In the genomic region with DNA sequence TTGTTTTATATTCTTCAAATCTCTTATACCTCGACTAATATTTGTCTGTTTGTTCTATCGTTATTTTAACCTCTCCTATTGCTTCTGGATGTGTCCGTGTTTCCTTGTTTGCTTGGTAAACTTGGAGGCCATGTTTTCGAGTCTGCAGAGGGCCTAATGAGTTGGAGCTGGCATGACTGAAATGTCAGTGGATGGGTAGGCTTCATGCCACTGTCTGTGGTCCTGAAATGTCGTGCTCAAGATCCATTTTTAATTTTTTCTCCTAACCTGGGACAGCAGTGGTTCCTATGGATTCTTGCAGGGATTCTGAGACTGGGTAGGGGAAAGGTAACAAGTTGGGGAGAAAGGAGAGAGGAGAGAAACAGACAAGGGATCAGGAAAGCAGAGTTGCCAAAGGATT, we compare ENCODE assay signal across 18 cellular contexts. TPM values are rescaled to one million over a fixed set of nuclear protein-coding genes. Genes with fewer than 3 reads are reported as not detected.
DNase-seq lines count a peak whose midpoint lies in the region; FAIRE-seq lines count a peak whose summit lies in the region.
"Had no signal": no experiment of that assay in that cellular context is flagged by ENCODE, and none has a peak within 500 bp of the region (broad histone marks: within the 10 kb centered on the region; RNA-seq: fewer than 3 reads in every experiment).

No MANE protein-coding gene starts in this region.

- H3K4me1 Mint-ChIP-seq in activated T-helper 2 cell treated with anti-CD3 and anti-CD28 coated beads, Interferon-gamma antibody, Interleukin-2, Interleukin-4, amounts not matched to agents 10 μg/mL and 5 μg/mL and 100 μg/mL, durations not matched to agents 14 hours and 24 hours and 36 hours (ENCODE audit: low read depth): no peaks in the 10 kb centered on the region
- H3K4me1 Mint-ChIP-seq: nephron had no signal

- DNase-seq in EH (ENCODE audit: low read depth) (peak; percentile 25), NCI-H460 (ENCODE audit: extremely low read depth, low read depth) (peak; percentile 1), T47D (ENCODE audit: low read depth in 1 of 2, low spot score in 1 of 2) (peak; percentile 37 to 87), iPS-NIHi7 (ENCODE audit: extremely low spot score) (peak; percentile 32), cerebellum (ENCODE audit: low spot score) (no peak), NOMO-1 treated with dmso at 0.1 percent for 144 hours (lab: John Stamatoyannopoulos, UW; ENCODE audit: unreplicated experiment) (no peak), frontal cortex (ENCODE audit: low spot score in 2 of 2) (no peak)
- no peak for DNase-seq in activated T-helper 2 cell treated with anti-CD3 and anti-CD28 coated beads, Interferon-gamma antibody, Interleukin-2, Interleukin-4, amounts not matched to agents 10 μg/mL and 5 μg/mL and 100 μg/mL, durations not matched to agents 14 hours and 24 hours and 36 hours (ENCODE audit: low spot score)
- DNase-seq: adrenal gland; cortex of kidney; KBM-7; NCI-H1048; NCI-H2081; NCI-H510A; stimulated activated CD4-positive, alpha-beta T cell treated with anti-CD3 and anti-CD28 coated beads, Interleukin-4, amount 100 ng/mL, for 4 hours had no signal

- in situ Hi-C loops in T47D (cut with HindIII; ENCODE audit: low pct_unique_long_range_greater_than_20kb, low sequenced_read_pairs): no loop called here

- no peaks in the 10 kb centered on the region for H3K9me3 Mint-ChIP-seq in activated T-helper 2 cell treated with anti-CD3 and anti-CD28 coated beads, Interferon-gamma antibody, Interleukin-2, Interleukin-4, amounts not matched to agents 10 μg/mL and 5 μg/mL and 100 μg/mL, durations not matched to agents 14 hours and 24 hours and 36 hours
- H3K9me3 Mint-ChIP-seq: activated T-helper 17 cell treated with anti-CD3 and anti-CD28 coated beads, Interleukin-2, amount 50 U/mL, for 72 hours; nephron had no signal

- H3K27ac Mint-ChIP-seq in activated T-helper 2 cell treated with anti-CD3 and anti-CD28 coated beads, Interferon-gamma antibody, Interleukin-2, Interleukin-4, amounts not matched to agents 10 μg/mL and 5 μg/mL and 100 μg/mL, durations not matched to agents 14 hours and 24 hours and 36 hours: no peak overlapping the region
- H3K27ac Mint-ChIP-seq: activated T-helper 17 cell treated with anti-CD3 and anti-CD28 coated beads, Interleukin-2, amount 50 U/mL, for 72 hours; nephron had no signal

- H3K27me3 Mint-ChIP-seq in activated T-helper 2 cell treated with anti-CD3 and anti-CD28 coated beads, Interferon-gamma antibody, Interleukin-2, Interleukin-4, amounts not matched to agents 10 μg/mL and 5 μg/mL and 100 μg/mL, durations not matched to agents 14 hours and 24 hours and 36 hours (ENCODE audit: low read depth): peaks cover 14% of the 10 kb centered on the region
- H3K27me3 Mint-ChIP-seq: activated T-helper 17 cell treated with anti-CD3 and anti-CD28 coated beads, Interleukin-2, amount 50 U/mL, for 72 hours had no signal

- no peak overlapping the region for H3K4me3 Mint-ChIP-seq in activated T-helper 2 cell treated with anti-CD3 and anti-CD28 coated beads, Interferon-gamma antibody, Interleukin-2, Interleukin-4, amounts not matched to agents 10 μg/mL and 5 μg/mL and 100 μg/mL, durations not matched to agents 14 hours and 24 hours and 36 hours (ENCODE audit: low read depth)
- H3K4me3 Mint-ChIP-seq: activated T-helper 17 cell treated with anti-CD3 and anti-CD28 coated beads, Interleukin-2, amount 50 U/mL, for 72 hours; nephron had no signal

- FAIRE-seq in frontal cortex (lab: Jason Lieb, UNC): no peak

- H3K36me3 Mint-ChIP-seq in activated T-helper 2 cell treated with anti-CD3 and anti-CD28 coated beads, Interferon-gamma antibody, Interleukin-2, Interleukin-4, amounts not matched to agents 10 μg/mL and 5 μg/mL and 100 μg/mL, durations not matched to agents 14 hours and 24 hours and 36 hours (ENCODE audit: low read depth): no peaks in the 10 kb centered on the region

- intact Hi-C loops in activated T-helper 2 cell treated with anti-CD3 and anti-CD28 coated beads, Interferon-gamma antibody, Interleukin-2, Interleukin-4, amounts not matched to agents 10 μg/mL and 5 μg/mL and 100 μg/mL, durations not matched to agents 14 hours and 24 hours and 36 hours (cut with micrococcal nuclease): loop anchor here (10.0 kb wide), 1 partner anchor 545 kb away; no protein-coding TSS in a partner anchor

RNA-seq across cellular contexts. Expression of a gene that starts 18.8 kb away (rescaled TPM):
- not detected in 2 replicates for total RNA-seq in NCI-H460 (2014; rRNA removed; shearing (Covaris generic))
- not detected in 2 replicates for polyA plus RNA-seq in NCI-H460 (2014; cell fraction: nucleus; rRNA removed)
- total RNA-seq in cerebellum (11.4 TPM), frontal cortex (4.5 TPM)
- total RNA-seq in activated T-helper 2 cell treated with anti-CD3 and anti-CD28 coated beads, Interferon-gamma antibody, Interleukin-2, Interleukin-4, amounts not matched to agents 10 μg/mL and 5 μg/mL and 100 μg/mL, durations not matched to agents 14 hours and 24 hours and 36 hours: not detected in 2 replicates
- total RNA-seq: activated T-helper 17 cell treated with anti-CD3 and anti-CD28 coated beads, Interleukin-2, amount 50 U/mL, for 72 hours; SJSA1 had no signal

RNA-seq across cellular contexts. Expression of a gene that starts 54.3 kb away (rescaled TPM):
- not detected in 2 replicates for total RNA-seq in NCI-H460 (2014; rRNA removed; shearing (Covaris generic))
- polyA plus RNA-seq in NCI-H460 (2014; cell fraction: nucleus; rRNA removed): not detected in 2 replicates
- total RNA-seq in cerebellum (23.0 TPM), frontal cortex (16.7 TPM)
- 0.21 and 0.30 TPM in 2 replicates for total RNA-seq in activated T-helper 2 cell treated with anti-CD3 and anti-CD28 coated beads, Interferon-gamma antibody, Interleukin-2, Interleukin-4, amounts not matched to agents 10 μg/mL and 5 μg/mL and 100 μg/mL, durations not matched to agents 14 hours and 24 hours and 36 hours
- total RNA-seq: SJSA1 had no signal

Comparison
In these comparisons a context has a peak if more than half of its experiments do, and no peak if none do; other contexts are left out.
1. DNase-seq: peak in EH (single experiment), NCI-H460 (single experiment), T47D (2 of 2) and iPS-NIHi7 (single experiment); none in cerebellum (single experiment), activated T-helper 2 cell treated with anti-CD3 and anti-CD28 coated beads, Interferon-gamma antibody, Interleukin-2, Interleukin-4, amounts not matched to agents 10 μg/mL and 5 μg/mL and 100 μg/mL, durations not matched to agents 14 hours and 24 hours and 36 hours (single experiment), NOMO-1 treated with dmso at 0.1 percent for 144 hours (single experiment) and frontal cortex (0 of 2).
2. RNA of a gene that starts 54.3 kb away (total RNA-seq): 23.0 TPM in cerebellum (single experiment) and 16.7 TPM in frontal cortex (single experiment); 0.21 to 0.30 TPM in activated T-helper 2 cell treated with anti-CD3 and anti-CD28 coated beads, Interferon-gamma antibody, Interleukin-2, Interleukin-4, amounts not matched to agents 10 μg/mL and 5 μg/mL and 100 μg/mL, durations not matched to agents 14 hours and 24 hours and 36 hours and not detected in NCI-H460; every median in the first group is over 10 times any median in the second.